ENCODE assay signal across 19 cellular contexts in the genomic region with DNA sequence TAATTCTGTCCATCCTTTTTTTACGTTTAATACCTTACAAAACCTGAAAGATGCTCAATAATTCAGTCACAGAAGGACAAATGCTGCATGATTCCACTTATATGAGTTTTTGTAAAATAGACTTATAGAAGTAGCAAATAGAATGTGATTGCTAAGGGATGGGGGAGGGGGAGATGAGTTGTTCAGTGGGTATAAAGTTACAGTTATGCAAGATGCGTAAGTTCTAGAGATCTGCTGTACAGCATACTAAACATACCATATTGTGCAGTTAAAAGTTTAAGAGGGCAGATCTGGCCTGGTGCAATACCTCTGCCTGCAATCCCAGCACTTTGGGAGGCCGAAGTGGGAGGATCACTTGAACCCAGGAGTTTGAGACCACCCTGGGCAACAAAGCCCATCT.
"Had no signal": no experiment of that assay in that cellular context is flagged by ENCODE, and none has a peak within 500 bp of the region (broad histone marks: within the 10 kb centered on the region; RNA-seq: fewer than 3 reads in every experiment).

No MANE protein-coding gene starts in this region.

- H3K4me3 ChIP-seq: prostate gland, suprapubic skin, upper lobe of left lung had no signal

- DNase-seq: activated B cell treated with CpG ODN at 0.5 μM for 24 hours; activated CD4-positive, alpha-beta T cell treated with anti-CD3 and anti-CD28 coated beads, Interleukin-2, amount 10 ng/mL, durations not matched to agents 24 days and 14 days; activated CD8-positive, alpha-beta memory T cell treated with anti-CD3 and anti-CD28 coated beads, Interleukin-2, amount 50 U/mL, for 4 hours; activated CD8-positive, alpha-beta T cell treated with anti-CD3 and anti-CD28 coated beads, Interleukin-2, amount 10 ng/mL, durations not matched to agents 7 days and 5 days; activated effector memory CD4-positive, alpha-beta T cell treated with anti-CD3 and anti-CD28 coated beads, Interleukin-2, amount 50 U/mL, for 16 hours; activated T-cell treated with anti-CD3 and anti-CD28 coated beads, Interleukin-2, amount 50 U/mL, for 48 hours; endodermal cell; erythroblast; foreskin melanocyte; head of caudate nucleus; occipital lobe; right cardiac atrium; SW 1271; upper lobe of left lung had no signal

- H3K4me3 Mint-ChIP-seq: activated B cell treated with CpG ODN at 0.5 μM for 24 hours; activated CD4-positive, alpha-beta T cell treated with anti-CD3 and anti-CD28 coated beads, Interleukin-2, amount 10 ng/mL, durations not matched to agents 24 days and 14 days; activated CD8-positive, alpha-beta T cell treated with anti-CD3 and anti-CD28 coated beads, Interleukin-2, amount 10 ng/mL, durations not matched to agents 7 days and 5 days; endodermal cell; nephron; stimulated activated naive CD8-positive, alpha-beta T cell treated with anti-CD3 and anti-CD28 coated beads, Interleukin-15, Interleukin-2, amounts not matched to agents 100 ng/mL and 50 ng/mL, for 24 hours had no signal

- H3K36me3 ChIP-seq: prostate gland had no signal

- H3K27ac Mint-ChIP-seq: activated B cell treated with CpG ODN at 0.5 μM for 24 hours; activated CD4-positive, alpha-beta T cell treated with anti-CD3 and anti-CD28 coated beads, Interleukin-2, amount 10 ng/mL, durations not matched to agents 24 days and 14 days; activated CD8-positive, alpha-beta T cell treated with anti-CD3 and anti-CD28 coated beads, Interleukin-2, amount 10 ng/mL, durations not matched to agents 7 days and 5 days; activated naive CD4-positive, alpha-beta T cell treated with anti-CD3 and anti-CD28 coated beads, Interleukin-2, amount 50 U/mL, for 72 hours; endodermal cell; nephron; stimulated activated naive CD8-positive, alpha-beta T cell treated with anti-CD3 and anti-CD28 coated beads, Interleukin-15, Interleukin-2, amounts not matched to agents 100 ng/mL and 50 ng/mL, for 24 hours had no signal

- ATAC-seq: activated CD8-positive, alpha-beta T cell treated with anti-CD3 and anti-CD28 coated beads, Interleukin-2, amount 10 ng/mL, durations not matched to agents 7 days and 5 days; activated naive CD4-positive, alpha-beta T cell treated with anti-CD3 and anti-CD28 coated beads, Interleukin-2, amount 50 U/mL, for 72 hours; right cardiac atrium had no signal

- H3K27me3 Mint-ChIP-seq: activated B cell treated with CpG ODN at 0.5 μM for 24 hours; activated CD4-positive, alpha-beta T cell treated with anti-CD3 and anti-CD28 coated beads, Interleukin-2, amount 10 ng/mL, durations not matched to agents 24 days and 14 days; stimulated activated naive CD8-positive, alpha-beta T cell treated with anti-CD3 and anti-CD28 coated beads, Interleukin-15, Interleukin-2, amounts not matched to agents 100 ng/mL and 50 ng/mL, for 24 hours had no signal

- H3K9me3 Mint-ChIP-seq: activated B cell treated with CpG ODN at 0.5 μM for 24 hours; activated CD4-positive, alpha-beta T cell treated with anti-CD3 and anti-CD28 coated beads, Interleukin-2, amount 10 ng/mL, durations not matched to agents 24 days and 14 days; activated naive CD4-positive, alpha-beta T cell treated with anti-CD3 and anti-CD28 coated beads, Interleukin-2, amount 50 U/mL, for 72 hours; nephron; stimulated activated naive CD8-positive, alpha-beta T cell treated with anti-CD3 and anti-CD28 coated beads, Interleukin-15, Interleukin-2, amounts not matched to agents 100 ng/mL and 50 ng/mL, for 24 hours had no signal

- H3K27ac ChIP-seq: prostate gland, suprapubic skin, upper lobe of left lung had no signal

- H3K9me3 ChIP-seq: prostate gland, suprapubic skin, upper lobe of left lung had no signal

- H3K4me1 ChIP-seq: prostate gland had no signal

- H3K27me3 ChIP-seq: suprapubic skin, upper lobe of left lung had no signal
